15 cellular contexts compared by ENCODE assay signal in genomic region chr16:608019-608418, GRCh38. TPM values are rescaled to one million over a fixed set of nuclear protein-coding genes. Genes with fewer than 3 reads are reported as not detected.
A peak's percentile ranks its signal among the peaks of the same experiment; 100 is the strongest.
DNase-seq lines count a peak whose midpoint lies in the region; TF ChIP-seq lines count a peak whose summit lies in the region.
"Had no signal": no experiment of that assay in that cellular context is flagged by ENCODE, and none has a peak within 500 bp of the region (broad histone marks: within the 10 kb centered on the region; RNA-seq: fewer than 3 reads in every experiment).

No MANE protein-coding gene starts in this region.

- H3K9me3 Mint-ChIP-seq in endodermal cell: peaks cover 30% of the 10 kb centered on the region

- H3K27ac ChIP-seq in RWPE1 (0 out of 2 replicates have a peak overlapping the region, but pooled peaks have one; percentile 4), endodermal cell (ENCODE audit: low read depth, low read length) (no peak overlapping the region)
- H3K27ac ChIP-seq: colonic mucosa, gastroesophageal sphincter, VCaP had no signal

- H3K4me3 Mint-ChIP-seq in endodermal cell: peak overlapping the region; percentile 29
- H3K4me3 Mint-ChIP-seq: CD14-positive monocyte, HFFc6 had no signal

- TF ChIP-seq CTCF in RWPE1 (conservative IDR thresholded peaks at IDR 0.05; ENCODE audit: low read depth): no peak
- TF ChIP-seq CTCF in endodermal cell (conservative IDR thresholded peaks at IDR 0.05): no peak

- H3K36me3 ChIP-seq in endodermal cell (ENCODE audit: control insufficient read depth, insufficient read depth, low read length): no peaks in the 10 kb centered on the region
- H3K36me3 ChIP-seq: colonic mucosa had no signal

- H3K4me1 Mint-ChIP-seq in endodermal cell: peaks cover 13% of the 10 kb centered on the region

- no peak overlapping the region for H3K9ac ChIP-seq in endodermal cell (ENCODE audit: extremely low read depth, low read length, poor library complexity, severe bottlenecking)

- peak overlapping the region; percentile 68 for H3K27ac Mint-ChIP-seq in endodermal cell
- H3K27ac Mint-ChIP-seq: HFFc6 had no signal

- no peak overlapping the region for H3K4me3 ChIP-seq in endodermal cell (ENCODE audit: low read length)
- H3K4me3 ChIP-seq: colonic mucosa, gastroesophageal sphincter had no signal

- H3K9me3 ChIP-seq in endodermal cell (ENCODE audit: control insufficient read depth, low read length): peaks cover 16% of the 10 kb centered on the region
- H3K9me3 ChIP-seq: colonic mucosa, gastroesophageal sphincter had no signal

- CTCF ChIA-PET in RWPE1 (lab: Yijun Ruan, JAX): no interaction called here

- DNase-seq in activated CD4-positive, alpha-beta T cell treated with anti-CD3 and anti-CD28 coated beads for 48 hours: peak; percentile 83
- no peak for DNase-seq in activated CD4-positive, alpha-beta T cell treated with anti-CD3 and anti-CD28 coated beads for 1 hour
- no peak for DNase-seq in RWPE1 (ENCODE audit: low spot score)
- DNase-seq in endodermal cell: peak; percentile 84
- peak; percentile 70 for DNase-seq in stimulated activated CD8-positive, alpha-beta memory T cell treated with anti-CD3 and anti-CD28 coated beads, Interleukin-4, amount 100 ng/mL, for 48 hours
- DNase-seq in AG20443 (ENCODE audit: low spot score): no peak
- no peak for DNase-seq in SW 1271 (lab: John Stamatoyannopoulos, UW)
- DNase-seq in OCI-M1 (lab: John Stamatoyannopoulos, UW): no peak
- DNase-seq: colonic mucosa, DMS53, HFFc6, NCI-H2029 had no signal

- POLR2A ChIA-PET in RWPE1 (lab: Yijun Ruan, JAX; ENCODE audit: low non-redundant PET): no interaction called here

- H3K27me3 Mint-ChIP-seq in endodermal cell (ENCODE audit: insufficient read depth): peaks cover 5% of the 10 kb centered on the region

- no peaks in the 10 kb centered on the region for H3K4me1 ChIP-seq in endodermal cell (ENCODE audit: control insufficient read depth, insufficient read depth, low read length)
- H3K4me1 ChIP-seq: colonic mucosa had no signal

- peaks cover 28% of the 10 kb centered on the region for H3K36me3 Mint-ChIP-seq in endodermal cell (ENCODE audit: low read depth)

- WGBS in endodermal cell (ENCODE audit: insufficient coverage in 1 of 2, insufficient read length in 1 of 2), 2 experiments: 64 to 78% methylated on average over 3 to 9 of the region's 10 CpGs

- H3K27me3 ChIP-seq in endodermal cell (ENCODE audit: control insufficient read depth, insufficient read depth, low read length, poor library complexity, severe bottlenecking): no peaks in the 10 kb centered on the region
- H3K27me3 ChIP-seq: colonic mucosa, gastroesophageal sphincter had no signal

RNA-seq across cellular contexts. Expression of gene RAB40C, which starts 18.2 kb away (rescaled TPM):
- total RNA-seq in endodermal cell: 10 to 100 TPM; 21.3 to 25.9 TPM
- polyA plus RNA-seq in endodermal cell (2013, experiment 1 of 2): 24.0 TPM
- polyA plus RNA-seq in endodermal cell (2013, experiment 2 of 2): 23.0 TPM

RNA-seq across cellular contexts. Expression of gene WFIKKN1, which starts 22.8 kb away (rescaled TPM):
- 10 to 100 TPM in 1 of 2 donors, 1 to 10 TPM in 1; 7.7 to 11.6 TPM for total RNA-seq in endodermal cell
- 17.0 TPM for polyA plus RNA-seq in endodermal cell (2013, experiment 1 of 2)
- polyA plus RNA-seq in endodermal cell (2013, experiment 2 of 2): 15.2 TPM
- polyA plus RNA-seq: CD14-positive monocyte had no signal

RNA-seq across cellular contexts. Expression of gene METTL26, which starts 28.1 kb away (rescaled TPM):
- total RNA-seq in endodermal cell: 10 to 100 TPM; 72.1 to 79.8 TPM
- polyA plus RNA-seq in endodermal cell (2013, experiment 1 of 2): 85.0 TPM
- 78.2 TPM for polyA plus RNA-seq in endodermal cell (2013, experiment 2 of 2)

RNA-seq across cellular contexts. Expression of gene MCRIP2, which starts 33.6 kb away (rescaled TPM):
- total RNA-seq in endodermal cell: 10 to 100 TPM; 22.8 to 34.2 TPM
- polyA plus RNA-seq in endodermal cell (2013, experiment 1 of 2): 12.5 TPM
- polyA plus RNA-seq in endodermal cell (2013, experiment 2 of 2): 12.0 TPM

RNA-seq across cellular contexts. Expression of gene PIGQ, which starts 38.3 kb away (rescaled TPM):
- total RNA-seq in endodermal cell: 100 to 1,000 TPM; 128 to 129 TPM
- 61.9 TPM for polyA plus RNA-seq in endodermal cell (2013, experiment 1 of 2)
- 52.5 TPM for polyA plus RNA-seq in endodermal cell (2013, experiment 2 of 2)

Comparison
In these comparisons a context has a peak if more than half of its experiments do, and no peak if none do; other contexts are left out.
1. DNase-seq: peak in activated CD4-positive, alpha-beta T cell treated with anti-CD3 and anti-CD28 coated beads for 48 hours (single experiment), endodermal cell (single experiment) and stimulated activated CD8-positive, alpha-beta memory T cell treated with anti-CD3 and anti-CD28 coated beads, Interleukin-4, amount 100 ng/mL, for 48 hours (single experiment); none in activated CD4-positive, alpha-beta T cell treated with anti-CD3 and anti-CD28 coated beads for 1 hour (single experiment), RWPE1 (single experiment), AG20443 (single experiment), SW 1271 (0 of 2) and OCI-M1 (single experiment).